In the genomic region with DNA sequence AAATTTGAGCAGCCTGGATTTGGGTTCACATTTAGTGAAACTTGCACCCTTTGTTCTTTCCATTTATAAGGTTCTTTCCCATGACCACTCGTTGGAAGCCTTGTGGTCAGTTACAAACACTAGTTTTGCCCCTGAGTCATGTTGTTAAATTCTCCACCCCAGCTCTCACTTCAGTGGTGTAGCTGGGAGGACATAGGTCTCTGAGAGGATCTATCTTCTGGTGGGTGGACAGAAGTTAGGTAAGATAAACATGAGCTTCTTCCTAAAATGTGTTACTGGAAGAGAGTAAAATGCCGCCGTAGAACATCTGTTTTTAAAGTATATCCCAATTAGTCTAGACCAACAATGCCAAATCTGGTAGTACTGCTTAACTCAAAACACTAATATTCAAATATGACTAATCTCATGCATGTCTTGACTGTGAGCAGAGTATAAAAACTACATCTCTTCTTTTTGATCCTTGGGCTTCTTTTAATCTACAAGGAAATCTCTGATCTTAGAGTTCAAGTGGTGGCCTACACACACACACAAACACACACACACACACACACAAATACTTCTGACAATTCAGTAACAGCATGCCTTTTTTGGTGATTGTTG, we compare ENCODE assay signal across 21 cellular contexts.
DNase-seq lines count a peak whose midpoint lies in the region; ATAC-seq, FAIRE-seq and TF ChIP-seq lines count a peak whose summit lies in the region.
"Had no signal": no experiment of that assay in that cellular context is flagged by ENCODE, and none has a peak within 500 bp of the region (broad histone marks: within the 10 kb centered on the region; RNA-seq: fewer than 3 reads in every experiment).

No MANE protein-coding gene starts in this region.

- H3K4me1 ChIP-seq in astrocyte (ENCODE audit: insufficient read depth, low read length) (peaks cover 40% of the 10 kb centered on the region), foreskin keratinocyte (peaks cover 7% of the 10 kb centered on the region)

- H3K27me3 ChIP-seq in astrocyte (ENCODE audit: insufficient read depth, low read length): no peaks in the 10 kb centered on the region
- no peaks in the 10 kb centered on the region for H3K27me3 ChIP-seq in foreskin keratinocyte
- H3K27me3 ChIP-seq: tibial nerve had no signal

- H2AFZ ChIP-seq in astrocyte (ENCODE audit: low read depth, low read length): peak overlapping the region; percentile 8

- peak; percentile 62 for ATAC-seq in foreskin keratinocyte
- ATAC-seq in GM18909 (IDR thresholded peaks at IDR 0.05; ENCODE audit: poor library complexity, unreplicated experiment): no peak
- no peak for ATAC-seq in HG03045 (IDR thresholded peaks at IDR 0.05; ENCODE audit: unreplicated experiment)
- no peak for ATAC-seq in HG03025 (IDR thresholded peaks at IDR 0.05; ENCODE audit: low FRiP score, unreplicated experiment)
- ATAC-seq: mucosa of descending colon, sciatic nerve had no signal

- DNase-seq in DMS 273 (lab: John Stamatoyannopoulos, UW; ENCODE audit: unreplicated experiment) (peak; percentile 33), DMS 273 treated with DMSO at 0.1 percent for 48 hours (lab: John Stamatoyannopoulos, UW) (no peak), astrocyte (ENCODE audit: low read depth) (peak; percentile 95), foreskin keratinocyte (peak in 1 of 2 donors; percentile 72)
- DNase-seq in activated CD4-positive, alpha-beta T cell treated with anti-CD3 and anti-CD28 coated beads for 48 hours: no peak
- DNase-seq: cortex of kidney; erythroblast; mucosa of descending colon; NCI-H1694; NK-92 treated with Interleukin-12 subunit alpha and Interleukin-12 subunit beta, amount 100 ng/mL, for 24 hours; occipital lobe; stimulated activated CD4-positive, alpha-beta T cell treated with anti-CD3 and anti-CD28 coated beads, Interleukin-4, amount 100 ng/mL, for 1 hour; stimulated activated CD8-positive, alpha-beta memory T cell treated with anti-CD3 and anti-CD28 coated beads, Interleukin-4, amount 100 ng/mL, for 48 hours had no signal

- H3K9me3 Mint-ChIP-seq in astrocyte (ENCODE audit: unreplicated experiment): no peaks in the 10 kb centered on the region
- H3K9me3 Mint-ChIP-seq: activated T-helper 2 cell treated with anti-CD3 and anti-CD28 coated beads, Interferon-gamma antibody, Interleukin-2, Interleukin-4, amounts not matched to agents 10 μg/mL and 5 μg/mL and 100 μg/mL, durations not matched to agents 14 hours and 24 hours and 36 hours had no signal

- H3K36me3 ChIP-seq in astrocyte (ENCODE audit: insufficient read depth, low read length): no peaks in the 10 kb centered on the region
- H3K36me3 ChIP-seq: tibial nerve had no signal

- peaks cover 28% of the 10 kb centered on the region for H3K4me1 Mint-ChIP-seq in astrocyte (ENCODE audit: low read depth, unreplicated experiment)

- H3K27me3 Mint-ChIP-seq in astrocyte (ENCODE audit: low read depth, unreplicated experiment): no peaks in the 10 kb centered on the region

- no peak overlapping the region for H3K4me3 Mint-ChIP-seq in astrocyte (ENCODE audit: unreplicated experiment)

- TF ChIP-seq CTCF in astrocyte (IDR thresholded peaks at IDR 0.05; ENCODE audit: insufficient read depth, low read depth, low read length) (no peak), foreskin keratinocyte (conservative IDR thresholded peaks at IDR 0.05) (no peak)

- H4K20me1 ChIP-seq in astrocyte (ENCODE audit: insufficient read depth, low read length): no peaks in the 10 kb centered on the region

- H3K27ac ChIP-seq in astrocyte (ENCODE audit: low read depth, low read length) (peak overlapping the region; percentile 48), foreskin keratinocyte (peak overlapping the region; percentile 11)
- H3K27ac ChIP-seq: 22Rv1, tibial nerve had no signal

- FAIRE-seq in astrocyte (lab: Jason Lieb, UNC): peak; percentile 87
- FAIRE-seq: G401.6 had no signal

- H3K79me2 ChIP-seq in astrocyte (ENCODE audit: insufficient read depth, low read length): no peaks in the 10 kb centered on the region

- H3K9me3 ChIP-seq in astrocyte (ENCODE audit: insufficient read depth, low read depth, low read length): no peaks in the 10 kb centered on the region
- H3K9me3 ChIP-seq: mucosa of descending colon, tibial nerve had no signal

- H3K4me2 ChIP-seq in astrocyte (ENCODE audit: low read length): peak overlapping the region; percentile 21

- H3K27ac Mint-ChIP-seq in astrocyte (ENCODE audit: unreplicated experiment): peak overlapping the region; percentile 63
- H3K27ac Mint-ChIP-seq: activated T-helper 2 cell treated with anti-CD3 and anti-CD28 coated beads, Interferon-gamma antibody, Interleukin-2, Interleukin-4, amounts not matched to agents 10 μg/mL and 5 μg/mL and 100 μg/mL, durations not matched to agents 14 hours and 24 hours and 36 hours had no signal

- no peak overlapping the region for H3K4me3 ChIP-seq in astrocyte (ENCODE audit: insufficient read depth, low read depth, low read length)
- H3K4me3 ChIP-seq: mucosa of descending colon, tibial nerve had no signal

- no peaks in the 10 kb centered on the region for H3K36me3 Mint-ChIP-seq in astrocyte (ENCODE audit: low read depth, unreplicated experiment)

- H3K9ac ChIP-seq in astrocyte (ENCODE audit: low read length): no peak overlapping the region

Comparison
In these comparisons a context has a peak if more than half of its experiments do, and no peak if none do; other contexts are left out.
1. DNase-seq: peak in DMS 273 (single experiment) and astrocyte (single experiment); none in DMS 273 treated with DMSO at 0.1 percent for 48 hours (single experiment) and activated CD4-positive, alpha-beta T cell treated with anti-CD3 and anti-CD28 coated beads for 48 hours (single experiment).